14 cellular contexts compared by ENCODE assay signal in genomic region chr12:56676851-56677601, GRCh38. TPM values are rescaled to one million over a fixed set of nuclear protein-coding genes. Genes with fewer than 3 reads are reported as not detected.
DNase-seq lines count a peak whose midpoint lies in the region; ATAC-seq and TF ChIP-seq lines count a peak whose summit lies in the region.
"Had no signal": no experiment of that assay in that cellular context is flagged by ENCODE, and none has a peak within 500 bp of the region (broad histone marks: within the 10 kb centered on the region; RNA-seq: fewer than 3 reads in every experiment).

No MANE protein-coding gene starts in this region.

- no peak for TF ChIP-seq EP300 in suprapubic skin (IDR thresholded peaks at IDR 0.05)

- H2BK15ac ChIP-seq in mesendoderm (replicated peaks; ENCODE audit: low read depth) = no peak overlapping the region

- H3K79me1 ChIP-seq in mesendoderm (ENCODE audit: low read length) = peaks cover 4% of the 10 kb centered on the region

- no peak overlapping the region for H2BK120ac ChIP-seq in mesendoderm (ENCODE audit: low read depth, low read length)

- peaks cover 32 to 63% of the 10 kb centered on the region in 2 donors for H3K4me1 Mint-ChIP-seq in effector memory CD8-positive, alpha-beta T cell (ENCODE audit: low read depth in 2 of 2)

- H3K36me3 Mint-ChIP-seq in effector memory CD8-positive, alpha-beta T cell (ENCODE audit: insufficient read depth) = peaks cover 74% of the 10 kb centered on the region

- H3K56ac ChIP-seq in mesendoderm (ENCODE audit: low read length) = no peak overlapping the region

- H2AK5ac ChIP-seq in mesendoderm (ENCODE audit: low read length) = no peak overlapping the region

- H3K9me3 ChIP-seq in left ventricle myocardium inferior (replicated peaks) = no peaks in the 10 kb centered on the region
- no peaks in the 10 kb centered on the region for H3K9me3 ChIP-seq in SK-N-MC (ENCODE audit: low read depth, low read length)
- H3K9me3 ChIP-seq in suprapubic skin = no peaks in the 10 kb centered on the region
- H3K9me3 ChIP-seq: ascending aorta, BE2C, Peyer's patch had no signal

- no peak overlapping the region for H3K4me2 ChIP-seq in mesendoderm (ENCODE audit: low read length)

- peak overlapping the region in 1 of 2 donors; percentile 45 for H3K4me3 Mint-ChIP-seq in effector memory CD8-positive, alpha-beta T cell

- H4K8ac ChIP-seq in mesendoderm (ENCODE audit: low read depth, low read length) = no peak overlapping the region

- ATAC-seq in effector memory CD8-positive, alpha-beta T cell (replicated peaks) = peak; percentile 44

- H3K79me2 ChIP-seq in mesendoderm (ENCODE audit: control insufficient read depth, insufficient read depth, low read length) = peaks cover 78% of the 10 kb centered on the region

- H3K18ac ChIP-seq in mesendoderm (ENCODE audit: low read length) = no peak overlapping the region

- no peaks in the 10 kb centered on the region for H3K9me3 Mint-ChIP-seq in effector memory CD8-positive, alpha-beta T cell

- intact Hi-C loops in left ventricle myocardium inferior (cut with micrococcal nuclease) = no loop called here
- intact Hi-C loops in cardiac septum (cut with DNase I) = no loop called here

- no peak overlapping the region for H2BK5ac ChIP-seq in mesendoderm (ENCODE audit: low read length)

- H3K27ac ChIP-seq in left ventricle myocardium inferior (replicated peaks) (peak overlapping the region; percentile 9), SK-N-MC (peak overlapping the region; percentile 49; the same call in 1 of the 2 replicates), suprapubic skin (no peak overlapping the region), mesendoderm (ENCODE audit: low read depth, low read length) (no peak overlapping the region)
- H3K27ac ChIP-seq: ascending aorta had no signal

- H3K9ac ChIP-seq in SK-N-MC (ENCODE audit: insufficient read length) (no peak overlapping the region), mesendoderm (ENCODE audit: low read length) (no peak overlapping the region)

- no peak overlapping the region for H3K27ac Mint-ChIP-seq in effector memory CD8-positive, alpha-beta T cell

- 84% methylated on average over 11 of the region's 11 CpGs for WGBS in suprapubic skin
- WGBS in mesendoderm (ENCODE audit: extremely low coverage, insufficient coverage, low lambda C conversion rate) = no CpG with 5 or more reads among the region's 11 CpGs

- H3K27me3 ChIP-seq in left ventricle myocardium inferior (ENCODE audit: low read depth) (no peaks in the 10 kb centered on the region), suprapubic skin (no peaks in the 10 kb centered on the region), mesendoderm (ENCODE audit: insufficient read depth, low read length, poor library complexity) (no peaks in the 10 kb centered on the region)
- H3K27me3 ChIP-seq: ascending aorta, BE2C, Peyer's patch had no signal

- DNase-seq in left ventricle myocardium inferior (no peak), cardiac septum (ENCODE audit: low spot score) (no peak), SK-N-MC (ENCODE audit: low read depth, low spot score) (no peak), suprapubic skin (ENCODE audit: low spot score in 2 of 2) (peak; percentile 29 to 31), NCI-H774 (lab: John Stamatoyannopoulos, UW) (no peak), mesendoderm (no peak)
- DNase-seq in effector memory CD8-positive, alpha-beta T cell = no peak
- no peak for DNase-seq in effector CD8-positive, alpha-beta T cell (lab: John Stamatoyannopoulos, UW)
- DNase-seq: BE2C; NCI-H1048; Peyer's patch; retina; stimulated activated CD4-positive, alpha-beta T cell treated with anti-CD3 and anti-CD28 coated beads, Interleukin-2, amount 100 ng/mL, for 48 hours had no signal

- H3K36me3 ChIP-seq in left ventricle myocardium inferior (peaks cover 19% of the 10 kb centered on the region), SK-N-MC (ENCODE audit: insufficient read depth, low read length) (peaks cover 67% of the 10 kb centered on the region), suprapubic skin (peaks cover 4% of the 10 kb centered on the region), mesendoderm (ENCODE audit: control insufficient read depth, insufficient read depth, low read length) (peaks cover 3% of the 10 kb centered on the region)

- H3K4me3 ChIP-seq in left ventricle myocardium inferior (no peak overlapping the region), SK-N-MC (no peak overlapping the region), suprapubic skin (no peak overlapping the region), mesendoderm (ENCODE audit: low read length) (no peak overlapping the region)
- H3K4me3 ChIP-seq: ascending aorta, Peyer's patch had no signal

- H3K4ac ChIP-seq in mesendoderm (ENCODE audit: low read depth, low read length) = no peak overlapping the region

- TF ChIP-seq POLR2A in suprapubic skin (IDR thresholded peaks at IDR 0.05) = no peak

- H4K5ac ChIP-seq in mesendoderm (ENCODE audit: low read length) = no peak overlapping the region

- no peak overlapping the region for H3K23ac ChIP-seq in mesendoderm (ENCODE audit: low read length)

- no peaks in the 10 kb centered on the region for H3K27me3 Mint-ChIP-seq in effector memory CD8-positive, alpha-beta T cell

- TF ChIP-seq CTCF in left ventricle myocardium inferior (IDR thresholded peaks at IDR 0.05; ENCODE audit: borderline replicate concordance) = no peak
- TF ChIP-seq CTCF in suprapubic skin (IDR thresholded peaks at IDR 0.05) = no peak

- H3K4me1 ChIP-seq in left ventricle myocardium inferior = peaks cover 93% of the 10 kb centered on the region
- peaks cover 28% of the 10 kb centered on the region for H3K4me1 ChIP-seq in suprapubic skin
- H3K4me1 ChIP-seq in mesendoderm (ENCODE audit: control insufficient read depth, low read depth, low read length) = no peaks in the 10 kb centered on the region
- H3K4me1 ChIP-seq: BE2C had no signal

RNA-seq across cellular contexts. Expression of gene PTGES3, which starts 11.1 kb away (rescaled TPM):
- 136 TPM for total RNA-seq in left ventricle myocardium inferior
- 121 TPM for total RNA-seq in cardiac septum
- 10 to 100 TPM; 51.7 to 71.2 (median 69.9) TPM for total RNA-seq in suprapubic skin
- 469 TPM for polyA plus RNA-seq in mesendoderm (2013, experiment 1 of 2)
- 463 TPM for polyA plus RNA-seq in mesendoderm (2013, experiment 2 of 2)

RNA-seq across cellular contexts. Expression of gene ATP5F1B, which starts 31.2 kb away (rescaled TPM):
- 3,068 TPM for total RNA-seq in left ventricle myocardium inferior
- 2,154 TPM for total RNA-seq in cardiac septum
- total RNA-seq in suprapubic skin = 100 to 1,000 TPM; 423 to 515 (median 438) TPM
- 707 TPM for polyA plus RNA-seq in mesendoderm (2013, experiment 1 of 2)
- 706 TPM for polyA plus RNA-seq in mesendoderm (2013, experiment 2 of 2)

RNA-seq across cellular contexts. Expression of gene BAZ2A, which starts 46.9 kb away (rescaled TPM):
- total RNA-seq in left ventricle myocardium inferior = 39.1 TPM
- 49.0 TPM for total RNA-seq in cardiac septum
- total RNA-seq in suprapubic skin = 100 to 1,000 TPM in 3 of 4 donors, 10 to 100 TPM in 1; 100.0 to 243 (median 129) TPM
- polyA plus RNA-seq in mesendoderm (2013, experiment 1 of 2) = 66.2 TPM
- 68.8 TPM for polyA plus RNA-seq in mesendoderm (2013, experiment 2 of 2)

RNA-seq across cellular contexts. Expression of gene NACA, which starts 48.1 kb away (rescaled TPM):
- total RNA-seq in left ventricle myocardium inferior (477 TPM), cardiac septum (441 TPM), suprapubic skin (1,000 to 10,000 TPM; 1,068 to 1,481 (median 1,369) TPM)
- 2,191 TPM for polyA plus RNA-seq in mesendoderm (2013, experiment 1 of 2)
- 2,194 TPM for polyA plus RNA-seq in mesendoderm (2013, experiment 2 of 2)

Comparison
In these comparisons a context has a peak if more than half of its experiments do, and no peak if none do; other contexts are left out.
1. DNase-seq: peak in suprapubic skin (2 of 2); none in left ventricle myocardium inferior (single experiment), cardiac septum (single experiment), SK-N-MC (single experiment), effector memory CD8-positive, alpha-beta T cell (0 of 3), NCI-H774 (single experiment), mesendoderm (single experiment) and effector CD8-positive, alpha-beta T cell (single experiment).
2. H3K27ac ChIP-seq: peak in left ventricle myocardium inferior (single experiment) and SK-N-MC (single experiment); none in suprapubic skin (single experiment) and mesendoderm (single experiment).